In the genomic region with DNA sequence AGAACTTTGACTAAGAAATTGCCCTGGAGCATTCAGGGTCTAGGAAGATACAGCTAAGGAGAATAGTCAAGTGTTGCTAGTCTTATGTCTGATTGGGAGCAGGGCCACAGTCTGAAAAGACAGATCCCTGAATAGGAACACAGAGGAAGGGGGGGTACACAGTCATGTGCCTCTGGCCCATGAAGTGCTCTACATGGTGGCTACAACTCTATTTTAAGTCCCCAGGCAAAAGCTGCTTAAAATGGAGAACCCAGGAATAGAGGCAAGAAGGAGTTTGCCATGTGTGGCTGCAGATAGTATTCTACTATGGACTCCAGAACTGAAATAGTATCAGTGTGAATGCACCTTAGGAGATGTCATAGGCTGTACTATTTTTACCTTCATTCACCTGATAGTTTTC, we compare ENCODE assay signal across 23 cellular contexts.
"Had no signal": no experiment of that assay in that cellular context is flagged by ENCODE, and none has a peak within 500 bp of the region (broad histone marks: within the 10 kb centered on the region; RNA-seq: fewer than 3 reads in every experiment).

No MANE protein-coding gene starts in this region.

- H3K4me1 ChIP-seq: esophagus squamous epithelium, lower lobe of right lung, suprapubic skin, transverse colon had no signal

- ATAC-seq: activated CD8-positive, alpha-beta T cell treated with anti-CD3 and anti-CD28 coated beads, Interleukin-2, amount 10 ng/mL, durations not matched to agents 7 days and 5 days; gastroesophageal sphincter; left colon; lower lobe of right lung; mucosa of descending colon; naive thymus-derived CD4-positive, alpha-beta T cell had no signal

- H3K27ac ChIP-seq: brain microvascular endothelial cell, esophagus squamous epithelium, gastroesophageal sphincter, lower lobe of right lung, skin epidermis, suprapubic skin, transverse colon had no signal

- H3K36me3 ChIP-seq: brain microvascular endothelial cell, esophagus squamous epithelium, lower lobe of right lung, suprapubic skin, transverse colon had no signal

- DNase-seq: activated CD4-positive, alpha-beta T cell treated with anti-CD3 and anti-CD28 coated beads for 1 hour; activated CD4-positive, alpha-beta T cell treated with anti-CD3 and anti-CD28 coated beads, Interleukin-2, amount 50 U/mL, for 1 hour; activated CD8-positive, alpha-beta T cell treated with anti-CD3 and anti-CD28 coated beads, Interleukin-2, amount 10 ng/mL, durations not matched to agents 7 days and 5 days; activated gamma-delta T cell treated with Interleukin-2 at 50 U/mL for 16 hours; activated T-cell treated with anti-CD3 and anti-CD28 coated beads, Interleukin-2, amount 50 U/mL, for 1 hour; anterior cingulate cortex; brain microvascular endothelial cell; cortex of kidney; endodermal cell; esophagus squamous epithelium; head of caudate nucleus; islet precursor cell; left colon; lower lobe of right lung; mesendoderm; mucosa of descending colon; naive thymus-derived CD4-positive, alpha-beta T cell; stimulated activated CD4-positive, alpha-beta T cell treated with anti-CD3 and anti-CD28 coated beads, Interleukin-1b, Interleukin-23, amount 100 ng/mL, for 48 hours; T-helper 1 cell; transverse colon had no signal

- H3K27me3 ChIP-seq: brain microvascular endothelial cell, esophagus squamous epithelium, gastroesophageal sphincter, suprapubic skin, transverse colon had no signal

- H3K4me3 ChIP-seq: esophagus squamous epithelium, gastroesophageal sphincter, lower lobe of right lung, mucosa of descending colon, skin epidermis, suprapubic skin, transverse colon had no signal

- H3K9me3 ChIP-seq: esophagus squamous epithelium, gastroesophageal sphincter, lower lobe of right lung, mucosa of descending colon, suprapubic skin, transverse colon had no signal
